In the genomic region with DNA sequence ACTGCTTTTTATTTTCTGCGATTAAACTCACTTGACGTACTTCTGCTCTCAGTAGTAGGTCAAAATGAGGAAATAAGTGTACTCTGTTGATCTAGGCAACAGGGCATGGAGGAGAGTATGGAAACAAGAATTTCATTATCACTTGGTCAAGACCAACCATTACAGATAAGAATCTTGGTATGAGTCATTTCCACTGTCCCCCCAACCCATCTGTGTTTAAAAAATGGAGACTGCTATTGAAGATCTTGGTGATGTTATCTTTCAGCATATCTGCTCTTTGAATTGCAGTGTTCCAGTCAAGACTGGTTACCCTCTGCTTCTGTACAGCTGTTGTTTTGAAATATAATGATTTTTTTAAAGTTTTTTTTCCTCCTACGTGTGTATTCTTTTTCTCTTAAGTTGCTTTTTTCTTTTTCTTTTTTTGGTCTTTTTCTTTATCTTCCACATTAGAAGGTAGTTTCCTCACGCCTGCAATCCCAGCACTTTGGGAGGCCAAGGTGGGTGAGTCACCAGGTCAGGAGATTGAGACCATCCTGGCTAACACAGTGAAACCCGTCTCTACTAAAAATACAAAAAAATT, we compare ENCODE assay signal across 9 cellular contexts. TPM values are rescaled to one million over a fixed set of nuclear protein-coding genes. Genes with fewer than 3 reads are reported as not detected.
DNase-seq lines count a peak whose midpoint lies in the region; ATAC-seq and TF ChIP-seq lines count a peak whose summit lies in the region.
"Had no signal": no experiment of that assay in that cellular context is flagged by ENCODE, and none has a peak within 500 bp of the region (broad histone marks: within the 10 kb centered on the region; RNA-seq: fewer than 3 reads in every experiment).

No MANE protein-coding gene starts in this region.

- H3K27ac Mint-ChIP-seq in CD8-positive, alpha-beta T cell, result peak overlapping the region; percentile 34
- H3K27ac Mint-ChIP-seq in activated naive CD8-positive, alpha-beta T cell, result no peak overlapping the region

- H3K36me3 Mint-ChIP-seq in CD8-positive, alpha-beta T cell, result peaks cover 32% of the 10 kb centered on the region
- H3K36me3 Mint-ChIP-seq in activated naive CD8-positive, alpha-beta T cell, result peaks cover 26% of the 10 kb centered on the region

- CTCF ChIA-PET in CD8-positive, alpha-beta T cell (lab: Charles Lee), result no interaction called here

- peaks cover 3% of the 10 kb centered on the region for H3K36me3 ChIP-seq in CD8-positive, alpha-beta T cell (ENCODE audit: insufficient read depth, low read length)
- no peaks in the 10 kb centered on the region for H3K36me3 ChIP-seq in ovary

- H3K4me3 ChIP-seq in CD8-positive, alpha-beta T cell (ENCODE audit: low read depth, low read length), result no peak overlapping the region
- H3K4me3 ChIP-seq in ovary, result no peak overlapping the region

- peaks cover 75% of the 10 kb centered on the region for H3K4me1 Mint-ChIP-seq in CD8-positive, alpha-beta T cell (ENCODE audit: low read depth)
- H3K4me1 Mint-ChIP-seq in activated naive CD8-positive, alpha-beta T cell (ENCODE audit: low read depth), result peaks cover 68% of the 10 kb centered on the region

- H3K9me3 Mint-ChIP-seq in CD8-positive, alpha-beta T cell, result peaks cover 4% of the 10 kb centered on the region
- H3K9me3 Mint-ChIP-seq in activated naive CD8-positive, alpha-beta T cell (ENCODE audit: low read depth), result peaks cover 9% of the 10 kb centered on the region

- no peaks in the 10 kb centered on the region for H3K4me1 ChIP-seq in CD8-positive, alpha-beta T cell (ENCODE audit: insufficient read depth, low read length)
- H3K4me1 ChIP-seq in ovary (ENCODE audit: insufficient read depth), result no peaks in the 10 kb centered on the region

- TF ChIP-seq CTCF in CD8-positive, alpha-beta T cell (IDR thresholded peaks at IDR 0.05), result no peak
- no peak for TF ChIP-seq CTCF in ovary (IDR thresholded peaks at IDR 0.05)

- intact Hi-C loops in CD8-positive, alpha-beta T cell (cut with DNase I, micrococcal nuclease), result no loop called here
- intact Hi-C loops in ovary (cut with DNase I), result no loop called here

- 75 to 84% (median 80%) methylated on average over 5 of the region's 5 CpGs for WGBS in ovary, 3 donors

- no peak overlapping the region for H3K27ac ChIP-seq in CD8-positive, alpha-beta T cell (ENCODE audit: low read depth, low read length)
- H3K27ac ChIP-seq in ovary, result no peak overlapping the region
- H3K27ac ChIP-seq in caudate nucleus (ENCODE audit: low read depth, low read length), result no peak overlapping the region

- no peaks in the 10 kb centered on the region for H3K27me3 Mint-ChIP-seq in CD8-positive, alpha-beta T cell (ENCODE audit: low read depth)
- H3K27me3 Mint-ChIP-seq in activated naive CD8-positive, alpha-beta T cell, result no peaks in the 10 kb centered on the region

- no peaks in the 10 kb centered on the region for H3K27me3 ChIP-seq in CD8-positive, alpha-beta T cell (ENCODE audit: insufficient read depth, low read length)
- no peaks in the 10 kb centered on the region for H3K27me3 ChIP-seq in ovary

- no peak for TF ChIP-seq POLR2A in ovary (IDR thresholded peaks at IDR 0.05)

- no peak overlapping the region for H3K4me3 Mint-ChIP-seq in CD8-positive, alpha-beta T cell
- peak overlapping the region; percentile 46 for H3K4me3 Mint-ChIP-seq in activated naive CD8-positive, alpha-beta T cell

- DNase-seq in CD8-positive, alpha-beta T cell, result no peak
- DNase-seq in ovary, result no peak
- no peak for DNase-seq in caudate nucleus (lab: John Stamatoyannopoulos, UW)
- no peak for DNase-seq in NOMO-1 treated with dmso at 0.1 percent for 144 hours (lab: John Stamatoyannopoulos, UW; ENCODE audit: unreplicated experiment)
- DNase-seq in HK-2 (ENCODE audit: unreplicated experiment), result no peak
- DNase-seq: activated T-cell treated with anti-CD3 and anti-CD28 coated beads, Interleukin-2, amount 50 U/mL, for 4 hours had no signal

- TF ChIP-seq EP300 in ovary (IDR thresholded peaks at IDR 0.05), result no peak

- ATAC-seq in CD8-positive, alpha-beta T cell, result no peak
- peak; percentile 96 for ATAC-seq in GM19395 (IDR thresholded peaks at IDR 0.05; ENCODE audit: unreplicated experiment)
- ATAC-seq in HG03280 (IDR thresholded peaks at IDR 0.05; ENCODE audit: unreplicated experiment), result peak; percentile 74

- peaks cover 7% of the 10 kb centered on the region for H3K9me3 ChIP-seq in CD8-positive, alpha-beta T cell (ENCODE audit: low read length)
- no peaks in the 10 kb centered on the region for H3K9me3 ChIP-seq in ovary

- POLR2A ChIA-PET in CD8-positive, alpha-beta T cell (lab: Charles Lee), result no interaction called here

RNA-seq across cellular contexts. Expression of a gene that starts 11.7 kb away (rescaled TPM):
- total RNA-seq in CD8-positive, alpha-beta T cell, result 10 to 100 TPM; 44.0 to 47.9 TPM
- 10 to 100 TPM; 14.4 to 24.7 (median 20.3) TPM for total RNA-seq in ovary
- 10 to 100 TPM; 10.7 to 24.0 TPM for polyA plus RNA-seq in ovary

RNA-seq across cellular contexts. Expression of a gene that starts 38.5 kb away (rescaled TPM):
- not detected for total RNA-seq in CD8-positive, alpha-beta T cell
- 10 to 100 TPM in 1 of 7 donors, 1 to 10 TPM in 6; 6.4 to 11.7 (median 7.5) TPM for total RNA-seq in ovary
- polyA plus RNA-seq in ovary, result 10 to 100 TPM in 1 of 2 donors, 1 to 10 TPM in 1; 4.8 to 13.6 TPM

Comparison
In these comparisons a context has a peak if more than half of its experiments do, and no peak if none do; other contexts are left out.
1. RNA of a gene that starts 38.5 kb away (total RNA-seq): 6.4 to 11.7 TPM in ovary; not detected in CD8-positive, alpha-beta T cell; every median in the first group is over 4 times any median in the second.